33 cellular contexts compared by ENCODE assay signal in the genomic region with DNA sequence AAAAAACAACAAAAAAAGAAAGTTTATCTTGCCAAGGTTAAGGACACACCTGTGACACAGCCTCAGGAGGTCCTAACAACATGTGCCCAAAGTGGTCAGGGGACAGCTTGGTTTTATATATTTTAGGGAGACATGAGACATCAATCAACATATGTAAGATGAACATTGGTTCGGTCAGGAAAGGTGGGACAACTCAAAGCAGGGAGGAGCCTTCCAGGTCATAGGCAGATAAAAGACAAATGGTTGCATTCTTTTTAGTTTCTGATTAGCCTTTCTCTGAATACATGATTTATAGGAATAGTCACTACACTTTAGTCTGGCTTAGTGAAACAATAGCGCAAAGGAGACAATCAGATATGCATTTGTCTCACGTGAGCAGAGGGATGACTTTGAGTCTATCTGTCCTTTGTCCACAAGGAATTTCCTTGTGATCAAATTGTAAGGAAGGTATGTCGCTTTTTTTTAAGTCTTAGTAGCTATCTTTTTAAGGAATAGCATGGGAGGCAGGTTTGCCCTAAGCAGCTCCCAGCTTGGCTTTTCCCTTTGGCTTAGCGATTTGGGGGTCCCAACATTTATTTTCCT. TPM values are rescaled to one million over a fixed set of nuclear protein-coding genes. Genes with fewer than 3 reads are reported as not detected.
"Had no signal": no experiment of that assay in that cellular context is flagged by ENCODE, and none has a peak within 500 bp of the region (broad histone marks: within the 10 kb centered on the region; RNA-seq: fewer than 3 reads in every experiment).

No MANE protein-coding gene starts in this region.

- H3K27me3 Mint-ChIP-seq: type B pancreatic cell had no signal

- FAIRE-seq: urothelium cell line had no signal

- H3K9me3 ChIP-seq: stomach, suprapubic skin, testis, thoracic aorta, thyroid gland, tibial artery, tibial nerve, transverse colon, upper lobe of left lung, upper lobe of right lung, uterus, vagina had no signal

- H3K27ac Mint-ChIP-seq: stimulated activated effector memory CD8-positive, alpha-beta T cell treated with anti-CD3 and anti-CD28 coated beads, Interleukin-12 subunit alpha, Interleukin-12 subunit beta, amount 100 ng/mL, for 72 hours; stimulated activated memory B cell treated with anti-CD40 and anti-IgM and Interleukin-4, amounts not matched to agents 10 μg/mL and 1 μg/mL and 100 μg/mL, for 72 hours; stimulated activated naive B cell treated with anti-CD40 and anti-IgM and Interleukin-4, amounts not matched to agents 10 μg/mL and 1 μg/mL and 100 μg/mL, for 72 hours; stimulated activated naive CD8-positive, alpha-beta T cell treated with anti-CD3 and anti-CD28 coated beads, Interleukin-15, amount 100 ng/mL, for 72 hours; stimulated activated naive CD8-positive, alpha-beta T cell treated with anti-CD3 and anti-CD28 coated beads, Interleukin-15, Interleukin-2, amounts not matched to agents 100 ng/mL and 50 ng/mL, for 24 hours; type B pancreatic cell had no signal

- H3K27me3 ChIP-seq: testis, thyroid gland, tibial artery, tibial nerve, transverse colon, upper lobe of left lung, upper lobe of right lung, uterus, vagina had no signal

- H3K4me1 ChIP-seq: testis, uterus, vagina had no signal

- DNase-seq: stimulated activated CD4-positive, alpha-beta T cell treated with anti-CD3 and anti-CD28 coated beads, Interleukin-2, amount 100 ng/mL, for 48 hours; stimulated activated CD4-positive, alpha-beta T cell treated with anti-CD3 and anti-CD28 coated beads, Interleukin-4, amount 100 ng/mL, for 1 hour; stimulated activated CD4-positive, alpha-beta T cell treated with anti-CD3 and anti-CD28 coated beads, Interleukin-4, amount 100 ng/mL, for 24 hours; stimulated activated CD4-positive, alpha-beta T cell treated with anti-CD3 and anti-CD28 coated beads, Interleukin-4, amount 100 ng/mL, for 4 hours; stimulated activated CD8-positive, alpha-beta memory T cell treated with anti-CD3 and anti-CD28 coated beads, Interleukin-4, amount 100 ng/mL, for 48 hours; stimulated activated naive B cell treated with anti-CD40 and anti-IgM and Interleukin-4, amounts not matched to agents 10 μg/mL and 1 μg/mL and 100 μg/mL, for 72 hours; stimulated activated naive CD4-positive, alpha-beta T cell; stimulated activated naive CD4-positive, alpha-beta T cell treated with Interleukin-2 at 50 U/mL for 16 hours; stimulated activated naive CD8-positive, alpha-beta T cell treated with anti-CD3 and anti-CD28 coated beads, Interleukin-15, amount 100 ng/mL, for 72 hours; stimulated activated naive CD8-positive, alpha-beta T cell treated with anti-CD3 and anti-CD28 coated beads, Interleukin-15, Interleukin-2, amounts not matched to agents 100 U/mL and 50 U/mL, for 24 hours; stomach; substantia nigra; testis; thyroid gland; tibial artery; transverse colon; trophoblast cell; upper lobe of left lung; upper lobe of right lung; uterus had no signal

- H3K4me1 Mint-ChIP-seq: stimulated activated effector memory CD8-positive, alpha-beta T cell treated with anti-CD3 and anti-CD28 coated beads, Interleukin-12 subunit alpha, Interleukin-12 subunit beta, amount 100 ng/mL, for 72 hours; stimulated activated naive CD8-positive, alpha-beta T cell treated with anti-CD3 and anti-CD28 coated beads, Interleukin-15, amount 100 ng/mL, for 72 hours had no signal

- H3K9me3 Mint-ChIP-seq: stimulated activated effector memory CD8-positive, alpha-beta T cell treated with anti-CD3 and anti-CD28 coated beads, Interleukin-12 subunit alpha, Interleukin-12 subunit beta, amount 100 ng/mL, for 72 hours; stimulated activated memory B cell treated with anti-CD40 and anti-IgM and Interleukin-4, amounts not matched to agents 10 μg/mL and 1 μg/mL and 100 μg/mL, for 72 hours; stimulated activated naive B cell treated with anti-CD40 and anti-IgM and Interleukin-4, amounts not matched to agents 10 μg/mL and 1 μg/mL and 100 μg/mL, for 72 hours; stimulated activated naive CD8-positive, alpha-beta T cell treated with anti-CD3 and anti-CD28 coated beads, Interleukin-15, amount 100 ng/mL, for 72 hours; stimulated activated naive CD8-positive, alpha-beta T cell treated with anti-CD3 and anti-CD28 coated beads, Interleukin-15, Interleukin-2, amounts not matched to agents 100 ng/mL and 50 ng/mL, for 24 hours; type B pancreatic cell had no signal

- H3K4me3 ChIP-seq: stomach, suprapubic skin, testis, thoracic aorta, thyroid gland, tibial artery, tibial nerve, transverse colon, upper lobe of left lung, upper lobe of right lung, uterus, vagina had no signal

- H3K4me3 Mint-ChIP-seq: stimulated activated effector memory CD8-positive, alpha-beta T cell treated with anti-CD3 and anti-CD28 coated beads, Interleukin-12 subunit alpha, Interleukin-12 subunit beta, amount 100 ng/mL, for 72 hours; stimulated activated memory B cell treated with anti-CD40 and anti-IgM and Interleukin-4, amounts not matched to agents 10 μg/mL and 1 μg/mL and 100 μg/mL, for 72 hours; stimulated activated naive B cell treated with anti-CD40 and anti-IgM and Interleukin-4, amounts not matched to agents 10 μg/mL and 1 μg/mL and 100 μg/mL, for 72 hours; stimulated activated naive CD8-positive, alpha-beta T cell treated with anti-CD3 and anti-CD28 coated beads, Interleukin-15, amount 100 ng/mL, for 72 hours; stimulated activated naive CD8-positive, alpha-beta T cell treated with anti-CD3 and anti-CD28 coated beads, Interleukin-15, Interleukin-2, amounts not matched to agents 100 ng/mL and 50 ng/mL, for 24 hours; type B pancreatic cell had no signal

- H3K27ac ChIP-seq: stomach, suprapubic skin, testis, thoracic aorta, thyroid gland, tibial artery, tibial nerve, transverse colon, upper lobe of left lung, upper lobe of right lung, uterus, vagina had no signal

- ATAC-seq: stimulated activated effector memory CD8-positive, alpha-beta T cell treated with anti-CD3 and anti-CD28 coated beads, Interleukin-12 subunit alpha, Interleukin-12 subunit beta, amount 100 ng/mL, for 72 hours; stimulated activated memory B cell treated with anti-CD40 and anti-IgM and Interleukin-4, amounts not matched to agents 10 μg/mL and 1 μg/mL and 100 μg/mL, for 72 hours; stimulated activated naive B cell treated with anti-CD40 and anti-IgM and Interleukin-4, amounts not matched to agents 10 μg/mL and 1 μg/mL and 100 μg/mL, for 72 hours; stimulated activated naive CD8-positive, alpha-beta T cell treated with anti-CD3 and anti-CD28 coated beads, Interleukin-15, amount 100 ng/mL, for 72 hours; stimulated activated naive CD8-positive, alpha-beta T cell treated with anti-CD3 and anti-CD28 coated beads, Interleukin-15, Interleukin-2, amounts not matched to agents 100 U/mL and 50 U/mL, for 24 hours; upper lobe of right lung had no signal

- H3K36me3 ChIP-seq: stomach, suprapubic skin, thoracic aorta, thyroid gland, tibial artery, tibial nerve, transverse colon, upper lobe of left lung, upper lobe of right lung, uterus, vagina had no signal

- H3K36me3 Mint-ChIP-seq: stimulated activated effector memory CD8-positive, alpha-beta T cell treated with anti-CD3 and anti-CD28 coated beads, Interleukin-12 subunit alpha, Interleukin-12 subunit beta, amount 100 ng/mL, for 72 hours; stimulated activated memory B cell treated with anti-CD40 and anti-IgM and Interleukin-4, amounts not matched to agents 10 μg/mL and 1 μg/mL and 100 μg/mL, for 72 hours; stimulated activated naive B cell treated with anti-CD40 and anti-IgM and Interleukin-4, amounts not matched to agents 10 μg/mL and 1 μg/mL and 100 μg/mL, for 72 hours; type B pancreatic cell had no signal

RNA-seq across cellular contexts. Expression of a gene that starts 23.3 kb away (rescaled TPM):
- total RNA-seq: stomach, subcutaneous adipose tissue, suprapubic skin, temporal lobe, testis, thoracic aorta, thyroid gland, tibial nerve, upper lobe of left lung, upper lobe of right lung, ureter, uterus, vagina had no signal
- polyA plus RNA-seq: stomach, urinary bladder had no signal
